Comparison of ENCODE assay signal across 2 cellular contexts in the genomic region with DNA sequence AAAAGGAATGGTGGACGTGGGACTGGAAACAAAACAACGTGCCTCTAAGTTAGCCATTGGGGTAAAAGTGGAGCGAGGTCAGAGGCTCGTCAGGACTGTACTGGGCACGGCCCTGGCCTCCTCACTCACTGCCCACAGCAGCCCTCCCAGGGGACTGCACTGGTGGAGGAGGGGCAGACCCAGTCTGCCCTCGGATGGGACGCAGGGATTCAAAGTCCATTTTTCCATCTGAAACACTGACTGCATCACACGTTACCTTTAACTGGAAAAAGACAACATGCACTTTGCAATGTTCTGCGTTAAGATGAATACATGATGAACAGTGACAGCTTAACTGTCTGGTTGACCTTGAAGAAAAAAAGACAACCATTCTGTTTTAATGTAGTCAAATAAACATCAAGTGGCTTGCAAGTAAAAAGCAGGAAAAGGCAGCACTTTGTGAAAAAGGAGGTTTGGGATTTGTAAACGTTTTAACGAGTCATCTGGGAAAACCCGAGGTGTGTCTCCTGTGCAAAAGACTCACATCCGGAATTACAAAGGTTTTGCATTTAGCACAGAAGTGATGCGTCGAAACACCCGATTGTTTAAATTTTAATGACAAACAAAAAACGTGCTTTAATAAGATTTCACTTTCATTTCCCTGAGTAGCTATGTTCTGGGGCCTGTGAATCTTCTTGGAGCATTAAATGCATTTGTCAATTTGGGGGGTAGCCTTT.
TF ChIP-seq lines count a peak whose summit lies in the region.

No MANE protein-coding gene starts in this region.

TF ChIP-seq in A549, 52 proteins besides CTCF, POLR2A, EP300 and RAD21 (continued from another document):
- TF ChIP-seq, protein P1, sequence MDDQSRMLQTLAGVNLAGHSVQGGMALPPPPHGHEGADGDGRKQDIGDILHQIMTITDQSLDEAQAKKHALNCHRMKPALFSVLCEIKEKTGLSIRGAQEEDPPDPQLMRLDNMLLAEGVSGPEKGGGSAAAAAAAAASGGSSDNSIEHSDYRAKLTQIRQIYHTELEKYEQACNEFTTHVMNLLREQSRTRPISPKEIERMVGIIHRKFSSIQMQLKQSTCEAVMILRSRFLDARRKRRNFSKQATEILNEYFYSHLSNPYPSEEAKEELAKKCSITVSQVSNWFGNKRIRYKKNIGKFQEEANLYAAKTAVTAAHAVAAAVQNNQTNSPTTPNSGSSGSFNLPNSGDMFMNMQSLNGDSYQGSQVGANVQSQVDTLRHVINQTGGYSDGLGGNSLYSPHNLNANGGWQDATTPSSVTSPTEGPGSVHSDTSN (IDR thresholded peaks at IDR 0.05), result no peak
- TF ChIP-seq HOXA7 (CRISPR knock-in tag; IDR thresholded peaks at IDR 0.05), result no peak
- no peak for TF ChIP-seq MAZ (IDR thresholded peaks at IDR 0.05; ENCODE audit: borderline replicate concordance, low read depth, low read length)
- no peak for TF ChIP-seq FOSB (CRISPR knock-in tag; IDR thresholded peaks at IDR 0.05)
- TF ChIP-seq CBX8 (IDR thresholded peaks at IDR 0.05), result no peak
- TF ChIP-seq NR3C1 (IDR thresholded peaks at IDR 0.05), result no peak
- TF ChIP-seq RCOR1 (IDR thresholded peaks at IDR 0.05; ENCODE audit: low read depth, low read length), result no peak
- TF ChIP-seq RNF2 (IDR thresholded peaks at IDR 0.05; ENCODE audit: borderline replicate concordance, low read depth), result no peak

TF ChIP-seq in SK-N-SH, 30 proteins besides CTCF, POLR2A, EP300 and RAD21 (continued from another document):
- TF ChIP-seq, protein P1 (IDR thresholded peaks at IDR 0.05), result peak; percentile 65
- TF ChIP-seq CHD2 (IDR thresholded peaks at IDR 0.05; ENCODE audit: low read length, partially characterized antibody) (no peak), GATA2 (CRISPR knock-in tag; IDR thresholded peaks at IDR 0.05) (no peak), FOSL2 (IDR thresholded peaks at IDR 0.05; ENCODE audit: borderline replicate concordance, low read depth) (no peak; the same call in 1 of the 2 replicates), JUND (IDR thresholded peaks at IDR 0.05) (peak; percentile 17; the same call in 1 of the 2 replicates), SMC3 (IDR thresholded peaks at IDR 0.05; ENCODE audit: low read depth, low read length) (peak; percentile 12; the same call in 1 of the 2 replicates), TEAD4 (IDR thresholded peaks at IDR 0.05; ENCODE audit: borderline replicate concordance, insufficient read depth) (no peak), NRF1 (IDR thresholded peaks at IDR 0.05; ENCODE audit: low read depth, low read length) (no peak), TAF1 (IDR thresholded peaks at IDR 0.05; ENCODE audit: borderline replicate concordance, low read depth, low read length) (no peak), MEF2A (IDR thresholded peaks at IDR 0.05; ENCODE audit: borderline replicate concordance, low read depth) (no peak), RXRA (IDR thresholded peaks at IDR 0.05; ENCODE audit: borderline replicate concordance, low read depth) (no peak), RFX5 (IDR thresholded peaks at IDR 0.05; ENCODE audit: low read length) (no peak), GABPA (IDR thresholded peaks at IDR 0.05; ENCODE audit: low read depth) (no peak), SIN3A (IDR thresholded peaks at IDR 0.05; ENCODE audit: borderline replicate concordance, low read depth, low read length) (0 out of 2 replicates have a peak, but pooled peaks have one; percentile 26), NFIC (IDR thresholded peaks at IDR 0.05; ENCODE audit: borderline replicate concordance) (no peak), TCF12 (IDR thresholded peaks at IDR 0.05) (peak; percentile 84), EZH2phosphoT487 (IDR thresholded peaks at IDR 0.05; ENCODE audit: borderline replicate concordance, low read depth) (no peak), FOXJ3 (CRISPR knock-in tag; IDR thresholded peaks at IDR 0.05) (no peak), ELF1 (IDR thresholded peaks at IDR 0.05) (no peak)
- TF ChIP-seq, protein P2, sequence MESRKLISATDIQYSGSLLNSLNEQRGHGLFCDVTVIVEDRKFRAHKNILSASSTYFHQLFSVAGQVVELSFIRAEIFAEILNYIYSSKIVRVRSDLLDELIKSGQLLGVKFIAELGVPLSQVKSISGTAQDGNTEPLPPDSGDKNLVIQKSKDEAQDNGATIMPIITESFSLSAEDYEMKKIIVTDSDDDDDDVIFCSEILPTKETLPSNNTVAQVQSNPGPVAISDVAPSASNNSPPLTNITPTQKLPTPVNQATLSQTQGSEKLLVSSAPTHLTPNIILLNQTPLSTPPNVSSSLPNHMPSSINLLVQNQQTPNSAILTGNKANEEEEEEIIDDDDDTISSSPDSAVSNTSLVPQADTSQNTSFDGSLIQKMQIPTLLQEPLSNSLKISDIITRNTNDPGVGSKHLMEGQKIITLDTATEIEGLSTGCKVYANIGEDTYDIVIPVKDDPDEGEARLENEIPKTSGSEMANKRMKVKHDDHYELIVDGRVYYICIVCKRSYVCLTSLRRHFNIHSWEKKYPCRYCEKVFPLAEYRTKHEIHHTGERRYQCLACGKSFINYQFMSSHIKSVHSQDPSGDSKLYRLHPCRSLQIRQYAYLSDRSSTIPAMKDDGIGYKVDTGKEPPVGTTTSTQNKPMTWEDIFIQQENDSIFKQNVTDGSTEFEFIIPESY (IDR thresholded peaks at IDR 0.05; ENCODE audit: borderline replicate concordance, low read depth), result no peak
- TF ChIP-seq, protein P3, sequence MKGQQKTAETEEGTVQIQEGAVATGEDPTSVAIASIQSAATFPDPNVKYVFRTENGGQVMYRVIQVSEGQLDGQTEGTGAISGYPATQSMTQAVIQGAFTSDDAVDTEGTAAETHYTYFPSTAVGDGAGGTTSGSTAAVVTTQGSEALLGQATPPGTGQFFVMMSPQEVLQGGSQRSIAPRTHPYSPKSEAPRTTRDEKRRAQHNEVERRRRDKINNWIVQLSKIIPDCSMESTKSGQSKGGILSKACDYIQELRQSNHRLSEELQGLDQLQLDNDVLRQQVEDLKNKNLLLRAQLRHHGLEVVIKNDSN (IDR thresholded peaks at IDR 0.05; ENCODE audit: borderline replicate concordance, low read depth), result no peak
- TF ChIP-seq, protein P4, sequence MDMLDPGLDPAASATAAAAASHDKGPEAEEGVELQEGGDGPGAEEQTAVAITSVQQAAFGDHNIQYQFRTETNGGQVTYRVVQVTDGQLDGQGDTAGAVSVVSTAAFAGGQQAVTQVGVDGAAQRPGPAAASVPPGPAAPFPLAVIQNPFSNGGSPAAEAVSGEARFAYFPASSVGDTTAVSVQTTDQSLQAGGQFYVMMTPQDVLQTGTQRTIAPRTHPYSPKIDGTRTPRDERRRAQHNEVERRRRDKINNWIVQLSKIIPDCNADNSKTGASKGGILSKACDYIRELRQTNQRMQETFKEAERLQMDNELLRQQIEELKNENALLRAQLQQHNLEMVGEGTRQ (IDR thresholded peaks at IDR 0.05; ENCODE audit: borderline replicate concordance, low read depth, low read length), result no peak
- TF ChIP-seq, protein P5, sequence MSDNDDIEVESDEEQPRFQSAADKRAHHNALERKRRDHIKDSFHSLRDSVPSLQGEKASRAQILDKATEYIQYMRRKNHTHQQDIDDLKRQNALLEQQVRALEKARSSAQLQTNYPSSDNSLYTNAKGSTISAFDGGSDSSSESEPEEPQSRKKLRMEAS (IDR thresholded peaks at IDR 0.05; ENCODE audit: low read depth), result no peak
- TF ChIP-seq, protein P6, sequence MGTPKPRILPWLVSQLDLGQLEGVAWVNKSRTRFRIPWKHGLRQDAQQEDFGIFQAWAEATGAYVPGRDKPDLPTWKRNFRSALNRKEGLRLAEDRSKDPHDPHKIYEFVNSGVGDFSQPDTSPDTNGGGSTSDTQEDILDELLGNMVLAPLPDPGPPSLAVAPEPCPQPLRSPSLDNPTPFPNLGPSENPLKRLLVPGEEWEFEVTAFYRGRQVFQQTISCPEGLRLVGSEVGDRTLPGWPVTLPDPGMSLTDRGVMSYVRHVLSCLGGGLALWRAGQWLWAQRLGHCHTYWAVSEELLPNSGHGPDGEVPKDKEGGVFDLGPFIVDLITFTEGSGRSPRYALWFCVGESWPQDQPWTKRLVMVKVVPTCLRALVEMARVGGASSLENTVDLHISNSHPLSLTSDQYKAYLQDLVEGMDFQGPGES (IDR thresholded peaks at IDR 0.05; ENCODE audit: low read depth, low read length), result no peak
- TF ChIP-seq, protein P7, sequence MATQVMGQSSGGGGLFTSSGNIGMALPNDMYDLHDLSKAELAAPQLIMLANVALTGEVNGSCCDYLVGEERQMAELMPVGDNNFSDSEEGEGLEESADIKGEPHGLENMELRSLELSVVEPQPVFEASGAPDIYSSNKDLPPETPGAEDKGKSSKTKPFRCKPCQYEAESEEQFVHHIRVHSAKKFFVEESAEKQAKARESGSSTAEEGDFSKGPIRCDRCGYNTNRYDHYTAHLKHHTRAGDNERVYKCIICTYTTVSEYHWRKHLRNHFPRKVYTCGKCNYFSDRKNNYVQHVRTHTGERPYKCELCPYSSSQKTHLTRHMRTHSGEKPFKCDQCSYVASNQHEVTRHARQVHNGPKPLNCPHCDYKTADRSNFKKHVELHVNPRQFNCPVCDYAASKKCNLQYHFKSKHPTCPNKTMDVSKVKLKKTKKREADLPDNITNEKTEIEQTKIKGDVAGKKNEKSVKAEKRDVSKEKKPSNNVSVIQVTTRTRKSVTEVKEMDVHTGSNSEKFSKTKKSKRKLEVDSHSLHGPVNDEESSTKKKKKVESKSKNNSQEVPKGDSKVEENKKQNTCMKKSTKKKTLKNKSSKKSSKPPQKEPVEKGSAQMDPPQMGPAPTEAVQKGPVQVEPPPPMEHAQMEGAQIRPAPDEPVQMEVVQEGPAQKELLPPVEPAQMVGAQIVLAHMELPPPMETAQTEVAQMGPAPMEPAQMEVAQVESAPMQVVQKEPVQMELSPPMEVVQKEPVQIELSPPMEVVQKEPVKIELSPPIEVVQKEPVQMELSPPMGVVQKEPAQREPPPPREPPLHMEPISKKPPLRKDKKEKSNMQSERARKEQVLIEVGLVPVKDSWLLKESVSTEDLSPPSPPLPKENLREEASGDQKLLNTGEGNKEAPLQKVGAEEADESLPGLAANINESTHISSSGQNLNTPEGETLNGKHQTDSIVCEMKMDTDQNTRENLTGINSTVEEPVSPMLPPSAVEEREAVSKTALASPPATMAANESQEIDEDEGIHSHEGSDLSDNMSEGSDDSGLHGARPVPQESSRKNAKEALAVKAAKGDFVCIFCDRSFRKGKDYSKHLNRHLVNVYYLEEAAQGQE (IDR thresholded peaks at IDR 0.05; ENCODE audit: low read depth, low read length), result no peak
